Comparison of ENCODE assay signal across 1 cellular context in genomic region chr6:13638014-13638413, GRCh38.
TF ChIP-seq lines count a peak whose summit lies in the region.

No MANE protein-coding gene starts in this region.

TF ChIP-seq in WTC11, 78 proteins besides CTCF, POLR2A, EP300 and RAD21 (continued from another document):
- TF ChIP-seq E2F1 (CRISPR knock-in tag; IDR thresholded peaks at IDR 0.05), result no peak
- TF ChIP-seq SMAD3 (CRISPR knock-in tag; IDR thresholded peaks at IDR 0.05; ENCODE audit: borderline replicate concordance), result no peak
- no peak for TF ChIP-seq ZNF317 (CRISPR knock-in tag; IDR thresholded peaks at IDR 0.05; ENCODE audit: borderline replicate concordance, low read depth)
- no peak for TF ChIP-seq USF2 (CRISPR knock-in tag; IDR thresholded peaks at IDR 0.05)
- no peak for TF ChIP-seq NFE2L1 (CRISPR knock-in tag; IDR thresholded peaks at IDR 0.05)
- TF ChIP-seq GRHL2 (CRISPR knock-in tag; IDR thresholded peaks at IDR 0.05; ENCODE audit: insufficient replicate concordance, severe bottlenecking), result no peak
